12 cellular contexts compared by ENCODE assay signal in the genomic region with DNA sequence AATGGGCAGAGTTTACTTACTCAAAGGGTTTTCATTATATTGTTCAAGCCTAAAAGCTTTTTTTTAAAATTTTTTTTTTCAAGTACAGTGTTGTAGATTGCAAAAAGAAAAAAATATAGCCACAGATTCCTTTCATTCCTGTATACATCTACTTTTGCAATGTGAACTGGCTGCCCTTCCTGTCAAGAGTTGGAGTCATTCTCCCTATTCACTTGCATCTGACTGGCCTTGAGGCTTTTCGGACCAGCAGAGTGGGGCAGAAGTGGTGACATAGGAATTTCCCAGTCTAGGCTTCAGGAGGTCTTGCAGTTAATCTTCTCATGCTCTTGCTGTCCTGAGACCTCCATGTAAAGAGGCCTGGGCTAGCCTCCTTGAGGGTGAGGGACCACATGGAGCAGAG.
"Had no signal": no experiment of that assay in that cellular context is flagged by ENCODE, and none has a peak within 500 bp of the region (broad histone marks: within the 10 kb centered on the region; RNA-seq: fewer than 3 reads in every experiment).

No MANE protein-coding gene starts in this region.

- H3K36me3 ChIP-seq: adrenal gland, gastroesophageal sphincter, neural progenitor cell, right atrium auricular region, tibial nerve had no signal

- H3K27me3 ChIP-seq: adrenal gland, gastroesophageal sphincter, neural progenitor cell, right atrium auricular region, tibial nerve had no signal

- H3K4me1 ChIP-seq: adrenal gland, gastroesophageal sphincter, neural progenitor cell, right atrium auricular region, tibial nerve had no signal

- H3K4me3 ChIP-seq: adrenal gland, gastroesophageal sphincter, neural progenitor cell, right atrium auricular region, tibial nerve had no signal

- H3K27ac ChIP-seq: adrenal gland, gastroesophageal sphincter, neural progenitor cell, right atrium auricular region, tibial nerve had no signal

- DNase-seq: activated B cell treated with CpG ODN at 0.5 μM for 24 hours; activated CD4-positive, alpha-beta T cell treated with anti-CD3 and anti-CD28 coated beads, Interleukin-2, amount 10 ng/mL, durations not matched to agents 24 days and 14 days; activated naive CD4-positive, alpha-beta T cell treated with anti-CD3 and anti-CD28 coated beads, Interleukin-2, amount 10 ng/mL, durations not matched to agents 7 days and 5 days; adrenal gland; posterior cingulate gyrus; small intestine; T-helper 2 cell had no signal

- H3K9me3 ChIP-seq: adrenal gland, gastroesophageal sphincter, right atrium auricular region, tibial nerve had no signal

- ATAC-seq: gastroesophageal sphincter; stimulated activated effector memory CD8-positive, alpha-beta T cell treated with anti-CD3 and anti-CD28 coated beads, Interleukin-12 subunit alpha, Interleukin-12 subunit beta, amount 100 ng/mL, for 72 hours had no signal
